2 cellular contexts compared by ENCODE assay signal in genomic region chr9:79492092-79492995, GRCh38.
TF ChIP-seq lines count a peak whose summit lies in the region.

No MANE protein-coding gene starts in this region.

TF ChIP-seq in HepG2, 621 proteins besides CTCF, POLR2A, EP300 and RAD21 (continued from another document):
- TF ChIP-seq SIX4 (CRISPR knock-in tag; IDR thresholded peaks at IDR 0.05) (no peak), RNF219 (CRISPR knock-in tag; IDR thresholded peaks at IDR 0.05) (no peak)

TF ChIP-seq in IMR-90, 13 proteins besides CTCF, POLR2A, EP300 and RAD21 (continued from another document):
- TF ChIP-seq USF2 (IDR thresholded peaks at IDR 0.05; ENCODE audit: low read depth, low read length) (no peak), BHLHE40 (IDR thresholded peaks at IDR 0.05; ENCODE audit: low read depth, low read length) (no peak), FOS (IDR thresholded peaks at IDR 0.05; ENCODE audit: low read depth, low read length) (no peak), RCOR1 (IDR thresholded peaks at IDR 0.05; ENCODE audit: insufficient replicate concordance, low read length) (no peak), ELK1 (IDR thresholded peaks at IDR 0.05; ENCODE audit: borderline replicate concordance, low read depth, low read length) (no peak), MAZ (IDR thresholded peaks at IDR 0.05; ENCODE audit: borderline replicate concordance, low read depth, low read length) (no peak), NFE2L2 (IDR thresholded peaks at IDR 0.05; ENCODE audit: low read depth, low read length) (no peak)
